In genomic region chr6:118501816-118502568, GRCh38 we compare ENCODE assay signal across 1 cellular context.
TF ChIP-seq lines count a peak whose summit lies in the region.

No MANE protein-coding gene starts in this region.

TF ChIP-seq in K562, 482 proteins besides CTCF, POLR2A, EP300 and RAD21 (continued from another document):
- TF ChIP-seq DPF2 (IDR thresholded peaks at IDR 0.05) (peak; percentile 29; the same call in 1 of the 2 replicates), CC2D1A (IDR thresholded peaks at IDR 0.05) (no peak), SMARCA4 (IDR thresholded peaks at IDR 0.05) (peak; percentile 44; the same call in 1 of the 2 replicates), NFIC (IDR thresholded peaks at IDR 0.05) (peak; percentile 100), ZNF57 (CRISPR knock-in tag; IDR thresholded peaks at IDR 0.05) (no peak), NFIX (CRISPR knock-in tag; IDR thresholded peaks at IDR 0.05; ENCODE audit: low read depth) (peak; percentile 95), TRIM24 (IDR thresholded peaks at IDR 0.05) (peak in 1 of 2 experiments; percentile 48; a peak in 1 of 4 replicates), SRSF3 (IDR thresholded peaks at IDR 0.05; ENCODE audit: insufficient read depth, low read length) (no peak), BACH1 (tag; IDR thresholded peaks at IDR 0.05) (no peak), SMAD1 (IDR thresholded peaks at IDR 0.05; ENCODE audit: low read depth, low read length, partially characterized antibody) (peak; percentile 78), CBFA2T3 (IDR thresholded peaks at IDR 0.05) (peak; percentile 48), ARID1B (IDR thresholded peaks at IDR 0.05) (peak; percentile 51), NCOR1 (IDR thresholded peaks at IDR 0.05) (peak; percentile 22; the same call in 1 of the 2 replicates), HMGXB4 (CRISPR knock-in tag; IDR thresholded peaks at IDR 0.05) (no peak), TOE1 (IDR thresholded peaks at IDR 0.05; ENCODE audit: borderline replicate concordance) (no peak), TOE1 (CRISPR knock-in tag; IDR thresholded peaks at IDR 0.05; ENCODE audit: borderline replicate concordance, low read depth) (no peak), TEAD4 (IDR thresholded peaks at IDR 0.05; ENCODE audit: low read length) (0 out of 2 replicates have a peak, but pooled peaks have one; percentile 13), TEAD4 (CRISPR knock-in tag; IDR thresholded peaks at IDR 0.05; ENCODE audit: borderline replicate concordance) (no peak), LEF1 (IDR thresholded peaks at IDR 0.05) (no peak), RCOR1 (IDR thresholded peaks at IDR 0.05; ENCODE audit: borderline replicate concordance in 1 of 2, low read depth in 2 of 2, low read length in 2 of 2) (0 out of 4 replicates have a peak, but pooled peaks of 1 of the 2 experiments have one; percentile 5)
- TF ChIP-seq, protein P1, sequence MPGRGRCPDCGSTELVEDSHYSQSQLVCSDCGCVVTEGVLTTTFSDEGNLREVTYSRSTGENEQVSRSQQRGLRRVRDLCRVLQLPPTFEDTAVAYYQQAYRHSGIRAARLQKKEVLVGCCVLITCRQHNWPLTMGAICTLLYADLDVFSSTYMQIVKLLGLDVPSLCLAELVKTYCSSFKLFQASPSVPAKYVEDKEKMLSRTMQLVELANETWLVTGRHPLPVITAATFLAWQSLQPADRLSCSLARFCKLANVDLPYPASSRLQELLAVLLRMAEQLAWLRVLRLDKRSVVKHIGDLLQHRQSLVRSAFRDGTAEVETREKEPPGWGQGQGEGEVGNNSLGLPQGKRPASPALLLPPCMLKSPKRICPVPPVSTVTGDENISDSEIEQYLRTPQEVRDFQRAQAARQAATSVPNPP (IDR thresholded peaks at IDR 0.05; ENCODE audit: borderline replicate concordance, insufficient read depth, insufficient read length) = no peak
